ENCODE assay signal across 2 cellular contexts in the genomic region with DNA sequence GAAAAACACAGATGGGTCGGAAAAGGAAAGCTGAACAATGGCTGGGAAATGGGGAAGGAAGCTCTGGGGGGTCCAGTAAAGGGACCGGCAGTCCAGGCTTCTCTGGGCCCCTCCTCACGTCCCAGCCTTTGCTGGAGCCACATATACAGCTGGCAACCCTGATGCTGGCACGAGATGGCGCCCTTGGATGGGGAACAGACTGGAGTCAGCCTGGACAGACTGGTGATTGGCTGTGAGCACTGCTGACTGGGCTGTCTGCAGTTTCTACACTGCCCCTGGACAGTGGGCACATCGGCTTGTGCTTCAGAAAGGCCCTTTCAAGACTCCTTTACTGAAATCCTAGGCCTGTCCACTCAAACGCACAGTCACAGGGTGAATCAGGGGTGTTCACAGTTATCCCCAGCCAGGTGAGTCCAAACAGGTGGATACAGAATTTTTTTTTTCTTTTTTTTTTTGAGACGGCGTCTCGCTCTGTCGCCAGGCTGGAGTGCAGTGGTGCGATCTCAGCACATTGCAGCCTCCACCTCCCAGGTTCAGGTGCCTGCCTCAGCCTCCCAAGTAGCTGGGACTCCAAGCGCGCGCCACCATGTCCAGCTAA.
TF ChIP-seq lines count a peak whose summit lies in the region.

No MANE protein-coding gene starts in this region.

TF ChIP-seq in GM23338, 12 proteins besides CTCF, POLR2A, EP300 and RAD21:
- TF ChIP-seq ZNF462 (CRISPR knock-in tag; IDR thresholded peaks at IDR 0.05) (no peak), POLR2AphosphoS5 (IDR thresholded peaks at IDR 0.05; ENCODE audit: low read depth) (no peak), ZNF331 (CRISPR knock-in tag; IDR thresholded peaks at IDR 0.05; ENCODE audit: low read depth) (no peak), ZNF114 (CRISPR knock-in tag; IDR thresholded peaks at IDR 0.05) (no peak)

TF ChIP-seq in HepG2, 621 proteins besides CTCF, POLR2A, EP300 and RAD21 (continued from another document and continues in another):
- TF ChIP-seq ZNF772 (CRISPR knock-in tag; IDR thresholded peaks at IDR 0.05) (peak; percentile 71; the same call in 1 of the 2 replicates), ERF (CRISPR knock-in tag; IDR thresholded peaks at IDR 0.05) (peak; percentile 70; the same call in 1 of the 2 replicates), TAF1 (CRISPR knock-in tag; IDR thresholded peaks at IDR 0.05) (no peak), U2AF1 (optimal IDR thresholded peaks at IDR 0.05; ENCODE audit: low read depth, low read length) (no peak), IKZF1 (IDR thresholded peaks at IDR 0.05) (no peak), ZNF713 (CRISPR knock-in tag; IDR thresholded peaks at IDR 0.05) (no peak), CEBPB (IDR thresholded peaks at IDR 0.05; ENCODE audit: borderline replicate concordance, low read depth, low read length) (no peak), ZNF670 (CRISPR knock-in tag; IDR thresholded peaks at IDR 0.05; ENCODE audit: borderline replicate concordance) (no peak), GMEB2 (CRISPR knock-in tag; IDR thresholded peaks at IDR 0.05; ENCODE audit: low read depth) (no peak), ELF1 (CRISPR knock-in tag; IDR thresholded peaks at IDR 0.05) (no peak), RELA (CRISPR knock-in tag; IDR thresholded peaks at IDR 0.05) (0 out of 2 replicates have a peak, but pooled peaks have one; percentile 39), RBFOX2 (IDR thresholded peaks at IDR 0.05; ENCODE audit: low read depth, low read length) (no peak), ZNF34 (CRISPR knock-in tag; IDR thresholded peaks at IDR 0.05; ENCODE audit: borderline replicate concordance) (no peak), ZKSCAN1 (IDR thresholded peaks at IDR 0.05; ENCODE audit: low read length) (no peak), KMT2A (CRISPR knock-in tag; IDR thresholded peaks at IDR 0.05) (no peak), ZNF468 (CRISPR knock-in tag; IDR thresholded peaks at IDR 0.05) (no peak), ZBTB38 (CRISPR knock-in tag; IDR thresholded peaks at IDR 0.05) (no peak), EZH2 (conservative IDR thresholded peaks at IDR 0.05; ENCODE audit: low read depth, low read length) (no peak), ZNF691 (CRISPR knock-in tag; IDR thresholded peaks at IDR 0.05; ENCODE audit: borderline replicate concordance, low read depth) (peak; percentile 90; the same call in 1 of the 2 replicates), ZNF781 (CRISPR knock-in tag; IDR thresholded peaks at IDR 0.05; ENCODE audit: borderline replicate concordance, not compliant biosample characterization) (no peak), SOX6 (IDR thresholded peaks at IDR 0.05) (no peak), SOX6 (CRISPR knock-in tag; IDR thresholded peaks at IDR 0.05) (0 out of 2 replicates have a peak, but pooled peaks have one; percentile 27), SMAD9 (CRISPR knock-in tag; IDR thresholded peaks at IDR 0.05) (no peak), ZNF775 (CRISPR knock-in tag; IDR thresholded peaks at IDR 0.05; ENCODE audit: borderline replicate concordance) (no peak), ZNF20 (CRISPR knock-in tag; IDR thresholded peaks at IDR 0.05) (no peak), ZNF256 (CRISPR knock-in tag; conservative IDR thresholded peaks at IDR 0.05) (no peak), ATF6 (CRISPR knock-in tag; conservative IDR thresholded peaks at IDR 0.05) (no peak), ZNF101 (CRISPR knock-in tag; IDR thresholded peaks at IDR 0.05; ENCODE audit: borderline replicate concordance, low read depth) (no peak), BORCS8-MEF2B (CRISPR knock-in tag; IDR thresholded peaks at IDR 0.05) (no peak), NONO (IDR thresholded peaks at IDR 0.05) (no peak), NONO (CRISPR knock-in tag; conservative IDR thresholded peaks at IDR 0.05) (no peak), BRD4 (CRISPR knock-in tag; IDR thresholded peaks at IDR 0.05) (no peak), FOSL2 (CRISPR knock-in tag; IDR thresholded peaks at IDR 0.05) (no peak), RCOR2 (CRISPR knock-in tag; IDR thresholded peaks at IDR 0.05) (no peak), CREB3 (CRISPR knock-in tag; IDR thresholded peaks at IDR 0.05) (no peak), RFX3 (CRISPR knock-in tag; IDR thresholded peaks at IDR 0.05) (no peak), CBX2 (IDR thresholded peaks at IDR 0.05; ENCODE audit: low read depth, low read length) (no peak), CBX2 (CRISPR knock-in tag; IDR thresholded peaks at IDR 0.05; ENCODE audit: low read depth) (no peak), ZXDC (CRISPR knock-in tag; IDR thresholded peaks at IDR 0.05) (no peak), ZNF577 (CRISPR knock-in tag; IDR thresholded peaks at IDR 0.05; ENCODE audit: borderline replicate concordance, low read depth) (no peak), ZBTB42 (CRISPR knock-in tag; IDR thresholded peaks at IDR 0.05) (no peak), TGIF2 (CRISPR knock-in tag; IDR thresholded peaks at IDR 0.05) (no peak), SNRNP70 (IDR thresholded peaks at IDR 0.05; ENCODE audit: low read depth, low read length) (no peak)
- TF ChIP-seq, protein P1, sequence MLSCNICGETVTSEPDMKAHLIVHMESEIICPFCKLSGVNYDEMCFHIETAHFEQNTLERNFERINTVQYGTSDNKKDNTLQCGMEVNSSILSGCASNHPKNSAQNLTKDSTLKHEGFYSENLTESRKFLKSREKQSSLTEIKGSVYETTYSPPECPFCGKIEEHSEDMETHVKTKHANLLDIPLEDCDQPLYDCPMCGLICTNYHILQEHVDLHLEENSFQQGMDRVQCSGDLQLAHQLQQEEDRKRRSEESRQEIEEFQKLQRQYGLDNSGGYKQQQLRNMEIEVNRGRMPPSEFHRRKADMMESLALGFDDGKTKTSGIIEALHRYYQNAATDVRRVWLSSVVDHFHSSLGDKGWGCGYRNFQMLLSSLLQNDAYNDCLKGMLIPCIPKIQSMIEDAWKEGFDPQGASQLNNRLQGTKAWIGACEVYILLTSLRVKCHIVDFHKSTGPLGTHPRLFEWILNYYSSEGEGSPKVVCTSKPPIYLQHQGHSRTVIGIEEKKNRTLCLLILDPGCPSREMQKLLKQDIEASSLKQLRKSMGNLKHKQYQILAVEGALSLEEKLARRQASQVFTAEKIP (CRISPR knock-in tag; IDR thresholded peaks at IDR 0.05; ENCODE audit: borderline replicate concordance) = no peak
- TF ChIP-seq, protein P2, sequence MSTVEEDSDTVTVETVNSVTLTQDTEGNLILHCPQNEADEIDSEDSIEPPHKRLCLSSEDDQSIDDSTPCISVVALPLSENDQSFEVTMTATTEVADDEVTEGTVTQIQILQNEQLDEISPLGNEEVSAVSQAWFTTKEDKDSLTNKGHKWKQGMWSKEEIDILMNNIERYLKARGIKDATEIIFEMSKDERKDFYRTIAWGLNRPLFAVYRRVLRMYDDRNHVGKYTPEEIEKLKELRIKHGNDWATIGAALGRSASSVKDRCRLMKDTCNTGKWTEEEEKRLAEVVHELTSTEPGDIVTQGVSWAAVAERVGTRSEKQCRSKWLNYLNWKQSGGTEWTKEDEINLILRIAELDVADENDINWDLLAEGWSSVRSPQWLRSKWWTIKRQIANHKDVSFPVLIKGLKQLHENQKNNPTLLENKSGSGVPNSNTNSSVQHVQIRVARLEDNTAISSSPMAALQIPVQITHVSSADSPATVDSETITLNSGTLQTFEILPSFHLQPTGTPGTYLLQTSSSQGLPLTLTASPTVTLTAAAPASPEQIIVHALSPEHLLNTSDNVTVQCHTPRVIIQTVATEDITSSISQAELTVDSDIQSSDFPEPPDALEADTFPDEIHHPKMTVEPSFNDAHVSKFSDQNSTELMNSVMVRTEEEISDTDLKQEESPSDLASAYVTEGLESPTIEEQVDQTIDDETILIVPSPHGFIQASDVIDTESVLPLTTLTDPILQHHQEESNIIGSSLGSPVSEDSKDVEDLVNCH (CRISPR knock-in tag; IDR thresholded peaks at IDR 0.05) = no peak
- TF ChIP-seq, protein P3, sequence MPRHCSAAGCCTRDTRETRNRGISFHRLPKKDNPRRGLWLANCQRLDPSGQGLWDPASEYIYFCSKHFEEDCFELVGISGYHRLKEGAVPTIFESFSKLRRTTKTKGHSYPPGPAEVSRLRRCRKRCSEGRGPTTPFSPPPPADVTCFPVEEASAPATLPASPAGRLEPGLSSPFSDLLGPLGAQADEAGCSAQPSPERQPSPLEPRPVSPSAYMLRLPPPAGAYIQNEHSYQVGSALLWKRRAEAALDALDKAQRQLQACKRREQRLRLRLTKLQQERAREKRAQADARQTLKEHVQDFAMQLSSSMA (CRISPR knock-in tag; IDR thresholded peaks at IDR 0.05) = no peak
- TF ChIP-seq, protein P4, sequence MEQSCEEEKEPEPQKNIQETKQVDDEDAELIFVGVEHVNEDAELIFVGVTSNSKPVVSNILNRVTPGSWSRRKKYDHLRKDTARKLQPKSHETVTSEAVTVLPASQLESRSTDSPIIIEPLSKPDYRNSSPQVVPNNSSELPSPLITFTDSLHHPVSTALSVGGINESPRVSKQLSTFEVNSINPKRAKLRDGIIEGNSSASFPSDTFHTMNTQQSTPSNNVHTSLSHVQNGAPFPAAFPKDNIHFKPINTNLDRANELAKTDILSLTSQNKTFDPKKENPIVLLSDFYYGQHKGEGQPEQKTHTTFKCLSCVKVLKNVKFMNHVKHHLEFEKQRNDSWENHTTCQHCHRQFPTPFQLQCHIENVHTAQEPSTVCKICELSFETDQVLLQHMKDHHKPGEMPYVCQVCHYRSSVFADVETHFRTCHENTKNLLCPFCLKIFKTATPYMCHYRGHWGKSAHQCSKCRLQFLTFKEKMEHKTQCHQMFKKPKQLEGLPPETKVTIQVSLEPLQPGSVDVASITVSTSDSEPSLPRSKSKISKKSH (CRISPR knock-in tag; IDR thresholded peaks at IDR 0.05; ENCODE audit: borderline replicate concordance) = no peak
- TF ChIP-seq, protein P5, sequence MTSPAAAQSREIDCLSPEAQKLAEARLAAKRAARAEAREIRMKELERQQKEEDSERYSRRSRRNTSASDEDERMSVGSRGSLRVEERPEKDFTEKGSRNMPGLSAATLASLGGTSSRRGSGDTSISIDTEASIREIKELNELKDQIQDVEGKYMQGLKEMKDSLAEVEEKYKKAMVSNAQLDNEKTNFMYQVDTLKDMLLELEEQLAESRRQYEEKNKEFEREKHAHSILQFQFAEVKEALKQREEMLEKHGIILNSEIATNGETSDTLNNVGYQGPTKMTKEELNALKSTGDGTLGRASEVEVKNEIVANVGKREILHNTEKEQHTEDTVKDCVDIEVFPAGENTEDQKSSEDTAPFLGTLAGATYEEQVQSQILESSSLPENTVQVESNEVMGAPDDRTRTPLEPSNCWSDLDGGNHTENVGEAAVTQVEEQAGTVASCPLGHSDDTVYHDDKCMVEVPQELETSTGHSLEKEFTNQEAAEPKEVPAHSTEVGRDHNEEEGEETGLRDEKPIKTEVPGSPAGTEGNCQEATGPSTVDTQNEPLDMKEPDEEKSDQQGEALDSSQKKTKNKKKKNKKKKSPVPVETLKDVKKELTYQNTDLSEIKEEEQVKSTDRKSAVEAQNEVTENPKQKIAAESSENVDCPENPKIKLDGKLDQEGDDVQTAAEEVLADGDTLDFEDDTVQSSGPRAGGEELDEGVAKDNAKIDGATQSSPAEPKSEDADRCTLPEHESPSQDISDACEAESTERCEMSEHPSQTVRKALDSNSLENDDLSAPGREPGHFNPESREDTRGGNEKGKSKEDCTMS (CRISPR knock-in tag; conservative IDR thresholded peaks at IDR 0.05) = no peak
